ENCODE assay signal across 1 cellular context in the genomic region with DNA sequence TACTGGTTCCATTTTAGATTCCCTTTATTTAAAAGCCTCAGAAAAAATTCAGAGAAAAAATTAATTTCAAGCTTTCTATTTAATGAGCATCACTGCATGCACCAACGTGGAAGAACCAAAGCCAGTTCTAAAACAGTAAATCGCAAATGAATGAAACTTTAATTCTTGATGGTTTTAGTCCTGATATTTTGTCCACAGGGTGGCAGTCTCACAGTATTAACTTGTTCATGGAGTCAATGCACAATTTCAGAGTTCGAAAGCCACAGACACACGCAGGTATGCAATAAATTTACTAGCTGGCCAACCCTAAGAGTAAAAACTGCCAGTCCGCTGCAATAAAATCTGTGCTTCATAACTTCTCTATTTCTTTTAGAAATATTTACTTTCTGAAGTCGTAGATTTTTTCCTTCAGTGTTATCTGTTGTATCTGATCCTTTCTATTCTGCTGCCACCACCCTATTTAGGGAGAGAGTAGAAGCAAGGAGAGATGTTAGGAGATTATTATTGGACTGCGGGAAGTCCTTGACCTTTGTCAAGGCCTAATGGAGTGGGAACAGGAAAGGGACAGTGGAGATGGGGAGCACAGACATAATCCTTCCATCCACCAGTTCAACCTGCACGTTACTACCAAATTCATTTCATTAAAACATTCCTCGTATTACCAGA.
A peak's percentile ranks its signal among the peaks of the same experiment; 100 is the strongest.
TF ChIP-seq lines count a peak whose summit lies in the region.

No MANE protein-coding gene starts in this region.

TF ChIP-seq in HEK293, 187 proteins besides CTCF, POLR2A, EP300 and RAD21 (continued from another document):
- TF ChIP-seq, protein P1, sequence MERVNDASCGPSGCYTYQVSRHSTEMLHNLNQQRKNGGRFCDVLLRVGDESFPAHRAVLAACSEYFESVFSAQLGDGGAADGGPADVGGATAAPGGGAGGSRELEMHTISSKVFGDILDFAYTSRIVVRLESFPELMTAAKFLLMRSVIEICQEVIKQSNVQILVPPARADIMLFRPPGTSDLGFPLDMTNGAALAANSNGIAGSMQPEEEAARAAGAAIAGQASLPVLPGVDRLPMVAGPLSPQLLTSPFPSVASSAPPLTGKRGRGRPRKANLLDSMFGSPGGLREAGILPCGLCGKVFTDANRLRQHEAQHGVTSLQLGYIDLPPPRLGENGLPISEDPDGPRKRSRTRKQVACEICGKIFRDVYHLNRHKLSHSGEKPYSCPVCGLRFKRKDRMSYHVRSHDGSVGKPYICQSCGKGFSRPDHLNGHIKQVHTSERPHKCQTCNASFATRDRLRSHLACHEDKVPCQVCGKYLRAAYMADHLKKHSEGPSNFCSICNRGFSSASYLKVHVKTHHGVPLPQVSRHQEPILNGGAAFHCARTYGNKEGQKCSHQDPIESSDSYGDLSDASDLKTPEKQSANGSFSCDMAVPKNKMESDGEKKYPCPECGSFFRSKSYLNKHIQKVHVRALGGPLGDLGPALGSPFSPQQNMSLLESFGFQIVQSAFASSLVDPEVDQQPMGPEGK (tag by site-specific recombination; IDR thresholded peaks at IDR 0.05): no peak
- no peak for TF ChIP-seq ZNF48 (tag by site-specific recombination; IDR thresholded peaks at IDR 0.05)
- TF ChIP-seq ZBTB44 (tag by site-specific recombination; IDR thresholded peaks at IDR 0.05): peak; percentile 68
TF ChIP-seq in HEK293: peak in this region for 7.
